ENCODE assay signal across 12 cellular contexts in the genomic region with DNA sequence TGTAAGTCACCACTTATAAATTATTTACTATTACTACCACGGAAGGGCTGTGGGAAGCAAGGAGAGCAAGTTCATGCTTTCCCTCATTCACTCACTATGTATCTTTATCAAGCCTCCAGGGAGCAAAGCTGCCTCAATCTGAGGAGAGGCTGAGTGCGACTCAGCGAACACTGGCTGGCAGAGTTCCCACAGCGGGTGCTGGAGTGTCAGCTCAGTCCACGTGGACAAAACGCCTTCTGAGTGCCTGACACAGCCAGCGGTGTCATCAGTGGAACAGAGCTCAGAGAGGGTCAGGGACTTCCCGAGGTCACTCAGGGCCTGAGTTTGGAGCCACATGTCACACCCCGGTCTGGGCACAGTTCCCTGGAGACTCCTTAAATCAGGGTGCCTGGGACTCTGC. TPM values are rescaled to one million over a fixed set of nuclear protein-coding genes. Genes with fewer than 3 reads are reported as not detected.
A peak's percentile ranks its signal among the peaks of the same experiment; 100 is the strongest.
DNase-seq lines count a peak whose midpoint lies in the region; ATAC-seq, FAIRE-seq and TF ChIP-seq lines count a peak whose summit lies in the region.
"Had no signal": no experiment of that assay in that cellular context is flagged by ENCODE, and none has a peak within 500 bp of the region (broad histone marks: within the 10 kb centered on the region; RNA-seq: fewer than 3 reads in every experiment).

No MANE protein-coding gene starts in this region.

- H3K36me3 ChIP-seq in BLaER1 = no peaks in the 10 kb centered on the region
- no peaks in the 10 kb centered on the region for H3K36me3 ChIP-seq in bronchial epithelial cell (ENCODE audit: control insufficient read depth, insufficient read depth, low read length)
- no peaks in the 10 kb centered on the region for H3K36me3 ChIP-seq in right lobe of liver

- H4K20me1 ChIP-seq in BLaER1 = no peaks in the 10 kb centered on the region

- H3K4me2 ChIP-seq in BLaER1 = peak overlapping the region; percentile 30

- intact Hi-C loops in right lobe of liver (cut with DNase I) = loop anchor here (10.0 kb wide), 2 partner anchors 922 to 1472 kb away; a partner anchor contains a TSS

- ATAC-seq in right lobe of liver (peak; percentile 22 to 49 (median 42)), HG02885 (IDR thresholded peaks at IDR 0.05; ENCODE audit: poor library complexity, unreplicated experiment) (no peak), HG02759 (IDR thresholded peaks at IDR 0.05; ENCODE audit: unreplicated experiment) (no peak), GM21423 (IDR thresholded peaks at IDR 0.05; ENCODE audit: unreplicated experiment) (no peak)

- H3K9me3 ChIP-seq in BLaER1 (no peaks in the 10 kb centered on the region), right lobe of liver (no peaks in the 10 kb centered on the region)

- DNase-seq in NCI-H1092 treated with DMSO at 0.1 percent for 48 hours (lab: John Stamatoyannopoulos, UW) (peak; percentile 75), bronchial epithelial cell (ENCODE audit: low read depth) (peak; percentile 13), right lobe of liver (peak in 1 of 3 donors; percentile 55), T-helper 9 cell (no peak)
- DNase-seq: activated naive CD4-positive, alpha-beta T cell treated with anti-CD3 and anti-CD28 coated beads, Interleukin-2, amount 10 ng/mL, durations not matched to agents 7 days and 5 days; small intestine had no signal

- H3K4me1 ChIP-seq in BLaER1 (peaks cover 34% of the 10 kb centered on the region), right lobe of liver (no peaks in the 10 kb centered on the region)

- peaks cover 4% of the 10 kb centered on the region; the same call in 1 of the 2 replicates for H3K27me3 ChIP-seq in BLaER1
- peaks cover 2% of the 10 kb centered on the region for H3K27me3 ChIP-seq in bronchial epithelial cell (ENCODE audit: control insufficient read depth, insufficient read depth, low read length)
- no peaks in the 10 kb centered on the region for H3K27me3 ChIP-seq in right lobe of liver

- no peak for FAIRE-seq in bronchial epithelial cell (lab: Jason Lieb, UNC)
- FAIRE-seq: endometrium, HTR-8/SVneo, small intestine had no signal

- WGBS in right lobe of liver (ENCODE audit: insufficient coverage, low coverage, low lambda C conversion rate, missing lambda C conversion rate) = 37% methylated on average over 1 of the region's 9 CpGs

- no peak overlapping the region for H3K9ac ChIP-seq in BLaER1

- no peak for TF ChIP-seq CTCF in bronchial epithelial cell (IDR thresholded peaks at IDR 0.05; ENCODE audit: insufficient read depth, low read length, severe bottlenecking)
- no peak for TF ChIP-seq CTCF in right lobe of liver (IDR thresholded peaks at IDR 0.05)

- no peak overlapping the region for H3K27ac ChIP-seq in BLaER1
- H3K27ac ChIP-seq in right lobe of liver = no peak overlapping the region

- H3K4me3 ChIP-seq in BLaER1 (no peak overlapping the region), bronchial epithelial cell (ENCODE audit: low read depth, low read length) (no peak overlapping the region), right lobe of liver (no peak overlapping the region)

- no peak for TF ChIP-seq POLR2A in right lobe of liver (IDR thresholded peaks at IDR 0.05)

RNA-seq across cellular contexts. Expression of a gene that starts 16.9 kb away (rescaled TPM):
- total RNA-seq in bronchial epithelial cell (not detected in 2 replicates), right lobe of liver (not detected)

RNA-seq across cellular contexts. Expression of a gene that starts 51.0 kb away (rescaled TPM):
- total RNA-seq in bronchial epithelial cell (under 0.01 TPM in 2 replicates), right lobe of liver (10 to 100 TPM; 21.2 to 81.0 (median 29.8) TPM)

Comparison
In these comparisons a context has a peak if more than half of its experiments do, and no peak if none do; other contexts are left out.
1. ATAC-seq: peak in right lobe of liver (4 of 4); none in HG02885 (single experiment), HG02759 (single experiment) and GM21423 (single experiment).
2. RNA of a gene that starts 51.0 kb away (total RNA-seq): 21.2 to 81.0 TPM in right lobe of liver; under 0.01 TPM in bronchial epithelial cell; every median in the first group is over 10 times any median in the second.